In the genomic region with DNA sequence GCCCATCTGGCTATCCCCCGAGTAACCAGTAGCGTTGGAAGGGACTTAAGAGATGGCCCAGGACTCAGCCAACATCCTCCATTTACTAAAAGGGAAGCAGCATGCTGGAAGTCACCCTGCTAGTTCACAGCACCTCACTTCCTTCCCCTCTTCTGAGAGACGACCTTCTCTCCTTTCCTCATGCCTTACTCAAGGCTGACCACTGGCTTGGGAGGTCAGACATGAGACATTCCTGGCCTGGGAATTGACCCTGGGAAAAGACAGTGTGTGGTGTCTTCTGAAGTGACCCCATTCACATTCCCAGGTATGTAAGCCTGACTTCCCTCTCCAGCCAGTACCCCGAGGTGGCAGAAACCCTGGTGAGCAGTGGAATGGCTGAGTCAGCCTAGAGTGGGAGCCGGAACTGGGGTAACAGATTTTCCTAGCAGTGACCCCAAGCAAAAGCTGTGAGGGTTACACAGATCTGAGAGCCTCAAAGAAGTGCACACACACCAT, we compare ENCODE assay signal across 12 cellular contexts.
A peak's percentile ranks its signal among the peaks of the same experiment; 100 is the strongest.
DNase-seq lines count a peak whose midpoint lies in the region; ATAC-seq and TF ChIP-seq lines count a peak whose summit lies in the region.
"Had no signal": no experiment of that assay in that cellular context is flagged by ENCODE, and none has a peak within 500 bp of the region (broad histone marks: within the 10 kb centered on the region; RNA-seq: fewer than 3 reads in every experiment).

No MANE protein-coding gene starts in this region.

- peak overlapping the region; percentile 59 for H3K27ac Mint-ChIP-seq in activated T-helper 2 cell treated with anti-CD3 and anti-CD28 coated beads, Interferon-gamma antibody, Interleukin-2, Interleukin-4, amounts not matched to agents 10 μg/mL and 5 μg/mL and 100 μg/mL, durations not matched to agents 14 hours and 24 hours and 36 hours

- no peaks in the 10 kb centered on the region for H3K9me3 Mint-ChIP-seq in activated T-helper 2 cell treated with anti-CD3 and anti-CD28 coated beads, Interferon-gamma antibody, Interleukin-2, Interleukin-4, amounts not matched to agents 10 μg/mL and 5 μg/mL and 100 μg/mL, durations not matched to agents 14 hours and 24 hours and 36 hours

- peaks cover 43% of the 10 kb centered on the region for H3K4me1 Mint-ChIP-seq in activated T-helper 2 cell treated with anti-CD3 and anti-CD28 coated beads, Interferon-gamma antibody, Interleukin-2, Interleukin-4, amounts not matched to agents 10 μg/mL and 5 μg/mL and 100 μg/mL, durations not matched to agents 14 hours and 24 hours and 36 hours (ENCODE audit: low read depth)

- DNase-seq in NCI-H1694 (lab: John Stamatoyannopoulos, UW) (peak; percentile 14), NCI-H1694 treated with DMSO at 0.1 percent for 48 hours (lab: John Stamatoyannopoulos, UW) (no peak), GM12865 (ENCODE audit: low read depth) (peak; percentile 16), myocyte (ENCODE audit: low read depth) (peak; percentile 33), T1000 (lab: John Stamatoyannopoulos, UW) (no peak)
- no peak for DNase-seq in activated T-helper 2 cell treated with anti-CD3 and anti-CD28 coated beads, Interferon-gamma antibody, Interleukin-2, Interleukin-4, amounts not matched to agents 10 μg/mL and 5 μg/mL and 100 μg/mL, durations not matched to agents 14 hours and 24 hours and 36 hours (ENCODE audit: low spot score)
- DNase-seq: NCI-H1417; NK-92 treated with Interleukin-12 subunit alpha and Interleukin-12 subunit beta, amount 100 ng/mL, for 24 hours; stimulated activated CD4-positive, alpha-beta T cell treated with anti-CD3 and anti-CD28 coated beads, Interleukin-2, amount 100 ng/mL, for 48 hours had no signal

- ATAC-seq in GM21825 (IDR thresholded peaks at IDR 0.05; ENCODE audit: unreplicated experiment) = no peak
- no peak for ATAC-seq in HG03095 (IDR thresholded peaks at IDR 0.05; ENCODE audit: unreplicated experiment)

- H3K4me3 ChIP-seq in GM12865 (ENCODE audit: low read depth, low read length) = no peak overlapping the region
- H3K4me3 ChIP-seq: adrenal gland had no signal

- peaks cover 6% of the 10 kb centered on the region for H3K36me3 Mint-ChIP-seq in activated T-helper 2 cell treated with anti-CD3 and anti-CD28 coated beads, Interferon-gamma antibody, Interleukin-2, Interleukin-4, amounts not matched to agents 10 μg/mL and 5 μg/mL and 100 μg/mL, durations not matched to agents 14 hours and 24 hours and 36 hours (ENCODE audit: low read depth)

- intact Hi-C loops in activated T-helper 2 cell treated with anti-CD3 and anti-CD28 coated beads, Interferon-gamma antibody, Interleukin-2, Interleukin-4, amounts not matched to agents 10 μg/mL and 5 μg/mL and 100 μg/mL, durations not matched to agents 14 hours and 24 hours and 36 hours (cut with micrococcal nuclease) = no loop called here

- H3K27me3 Mint-ChIP-seq in activated T-helper 2 cell treated with anti-CD3 and anti-CD28 coated beads, Interferon-gamma antibody, Interleukin-2, Interleukin-4, amounts not matched to agents 10 μg/mL and 5 μg/mL and 100 μg/mL, durations not matched to agents 14 hours and 24 hours and 36 hours (ENCODE audit: low read depth) = no peaks in the 10 kb centered on the region

- no peak for TF ChIP-seq CTCF in GM12865 (IDR thresholded peaks at IDR 0.05; ENCODE audit: insufficient read depth, low read depth, low read length, missing control alignments)

- no peak overlapping the region for H3K4me3 Mint-ChIP-seq in activated T-helper 2 cell treated with anti-CD3 and anti-CD28 coated beads, Interferon-gamma antibody, Interleukin-2, Interleukin-4, amounts not matched to agents 10 μg/mL and 5 μg/mL and 100 μg/mL, durations not matched to agents 14 hours and 24 hours and 36 hours (ENCODE audit: low read depth)

Comparison
In these comparisons a context has a peak if more than half of its experiments do, and no peak if none do; other contexts are left out.
1. DNase-seq: peak in NCI-H1694 (single experiment), GM12865 (single experiment) and myocyte (single experiment); none in NCI-H1694 treated with DMSO at 0.1 percent for 48 hours (single experiment), activated T-helper 2 cell treated with anti-CD3 and anti-CD28 coated beads, Interferon-gamma antibody, Interleukin-2, Interleukin-4, amounts not matched to agents 10 μg/mL and 5 μg/mL and 100 μg/mL, durations not matched to agents 14 hours and 24 hours and 36 hours (single experiment) and T1000 (single experiment).